In the genomic region with DNA sequence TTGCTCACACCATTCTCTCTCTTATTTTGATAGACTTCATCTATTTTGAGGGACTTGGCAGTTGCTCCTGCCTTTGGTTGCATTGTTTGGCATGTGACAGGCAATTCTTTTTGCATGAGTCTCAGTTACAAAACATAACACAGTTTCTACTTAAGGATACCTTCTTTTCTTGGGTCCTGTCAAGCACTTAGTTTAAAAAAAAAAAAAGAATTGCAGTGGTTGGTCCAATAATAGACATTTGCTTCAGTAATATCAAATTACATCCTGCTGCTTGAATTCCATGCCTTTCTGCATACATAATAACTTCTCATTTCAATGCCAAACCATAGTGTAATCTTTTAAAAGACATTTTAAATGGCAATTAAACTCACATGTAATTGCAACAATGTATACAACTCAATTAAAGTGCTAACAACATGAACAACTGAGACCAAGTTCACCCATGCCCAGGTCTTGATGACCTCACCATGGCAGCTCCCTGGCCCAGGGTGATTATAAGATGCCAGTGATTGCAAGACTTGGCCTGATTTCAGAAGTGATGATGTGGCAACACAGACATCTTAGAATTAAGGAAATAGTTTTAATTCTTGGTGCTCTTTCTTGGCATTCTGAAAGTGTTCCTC, we compare ENCODE assay signal across 9 cellular contexts. TPM values are rescaled to one million over a fixed set of nuclear protein-coding genes. Genes with fewer than 3 reads are reported as not detected.
DNase-seq lines count a peak whose midpoint lies in the region; ATAC-seq and TF ChIP-seq lines count a peak whose summit lies in the region.
"Had no signal": no experiment of that assay in that cellular context is flagged by ENCODE, and none has a peak within 500 bp of the region (broad histone marks: within the 10 kb centered on the region; RNA-seq: fewer than 3 reads in every experiment).

No MANE protein-coding gene starts in this region.

- H3K4me1 ChIP-seq in stomach, result peaks cover 26 to 59% (median 40%) of the 10 kb centered on the region in 4 donors

- H3K36me3 ChIP-seq in SK-N-MC (ENCODE audit: insufficient read depth, low read length) (peaks cover 10% of the 10 kb centered on the region), stomach (peaks cover 0 to 2% (median 0%) of the 10 kb centered on the region in 4 donors)

- H3K27ac ChIP-seq in SK-N-MC (peak overlapping the region; percentile 99), stomach (peak overlapping the region in 4 of 5 donors; percentile 61 to 86 (median 72))

- H3K9me3 ChIP-seq in SK-N-MC (ENCODE audit: low read depth, low read length) (no peaks in the 10 kb centered on the region), stomach (no peaks in the 10 kb centered on the region)

- intact Hi-C loops in stomach (cut with DNase I; ENCODE audit: low total_unique reads) (no loop called here), CD14-positive monocyte (cut with micrococcal nuclease) (loop anchor here in 1 of 2 donors (5.0 kb wide), 1 partner anchor 994 kb away; no protein-coding TSS in a partner anchor)

- H3K4me3 ChIP-seq in SK-N-MC, result peak overlapping the region; percentile 66
- no peak overlapping the region for H3K4me3 ChIP-seq in stomach

- DNase-seq in DMS 273 (lab: John Stamatoyannopoulos, UW; ENCODE audit: unreplicated experiment), result peak; percentile 41
- no peak for DNase-seq in DMS 273 treated with DMSO at 0.1 percent for 48 hours (lab: John Stamatoyannopoulos, UW)
- DNase-seq in SK-N-MC (ENCODE audit: low read depth, low spot score), result peak; percentile 88
- peak; percentile 89 for DNase-seq in fibroblast of the conjunctiva (ENCODE audit: low read depth)
- DNase-seq in stomach, result peak; percentile 44
- no peak for DNase-seq in cerebellar cortex (ENCODE audit: low spot score)
- DNase-seq in CD14-positive monocyte (ENCODE audit: low spot score), result no peak

- TF ChIP-seq CTCF in stomach (IDR thresholded peaks at IDR 0.05) (no peak), CD14-positive monocyte (IDR thresholded peaks at IDR 0.05) (no peak)

- peaks cover 0 to 4% (median 2%) of the 10 kb centered on the region in 7 donors for H3K9me3 Mint-ChIP-seq in CD14-positive monocyte
- H3K9me3 Mint-ChIP-seq: activated T-helper 2 cell treated with anti-CD3 and anti-CD28 coated beads, Interferon-gamma antibody, Interleukin-2, Interleukin-4, amounts not matched to agents 10 μg/mL and 5 μg/mL and 100 μg/mL, durations not matched to agents 14 hours and 24 hours and 36 hours had no signal

- peak overlapping the region; percentile 82 for H3K9ac ChIP-seq in SK-N-MC (ENCODE audit: insufficient read length)

- no peak for ATAC-seq in GM18502 (IDR thresholded peaks at IDR 0.05; ENCODE audit: poor library complexity, unreplicated experiment)

- H3K27ac Mint-ChIP-seq in CD14-positive monocyte, result peak overlapping the region in 1 of 7 donors; percentile 41
- H3K27ac Mint-ChIP-seq: activated T-helper 2 cell treated with anti-CD3 and anti-CD28 coated beads, Interferon-gamma antibody, Interleukin-2, Interleukin-4, amounts not matched to agents 10 μg/mL and 5 μg/mL and 100 μg/mL, durations not matched to agents 14 hours and 24 hours and 36 hours had no signal

- H3K27me3 ChIP-seq in stomach, result no peaks in the 10 kb centered on the region

- no peaks in the 10 kb centered on the region for H3K36me3 Mint-ChIP-seq in CD14-positive monocyte

- H3K4me3 Mint-ChIP-seq in CD14-positive monocyte, result no peak overlapping the region

- H3K27me3 Mint-ChIP-seq in CD14-positive monocyte (ENCODE audit: low read depth in 3 of 3), result peaks cover 2 to 4% (median 3%) of the 10 kb centered on the region in 3 donors

- TF ChIP-seq EP300 in stomach (IDR thresholded peaks at IDR 0.05), result no peak

- peaks cover 37% of the 10 kb centered on the region for H3K4me1 Mint-ChIP-seq in CD14-positive monocyte

- no peak for TF ChIP-seq POLR2A in stomach (IDR thresholded peaks at IDR 0.05)

RNA-seq across cellular contexts. Expression of a gene that starts 32.2 kb away (rescaled TPM):
- not detected for total RNA-seq in stomach
- polyA plus RNA-seq in stomach, result not detected
- not detected for polyA plus RNA-seq in CD14-positive monocyte
- total RNA-seq: activated T-helper 2 cell treated with anti-CD3 and anti-CD28 coated beads, Interferon-gamma antibody, Interleukin-2, Interleukin-4, amounts not matched to agents 10 μg/mL and 5 μg/mL and 100 μg/mL, durations not matched to agents 14 hours and 24 hours and 36 hours had no signal

Comparison
In these comparisons a context has a peak if more than half of its experiments do, and no peak if none do; other contexts are left out.
1. DNase-seq: peak in DMS 273 (single experiment), SK-N-MC (single experiment), fibroblast of the conjunctiva (single experiment) and stomach (single experiment); none in DMS 273 treated with DMSO at 0.1 percent for 48 hours (single experiment), cerebellar cortex (single experiment) and CD14-positive monocyte (single experiment).